Comparison of ENCODE assay signal across 16 cellular contexts in the genomic region with DNA sequence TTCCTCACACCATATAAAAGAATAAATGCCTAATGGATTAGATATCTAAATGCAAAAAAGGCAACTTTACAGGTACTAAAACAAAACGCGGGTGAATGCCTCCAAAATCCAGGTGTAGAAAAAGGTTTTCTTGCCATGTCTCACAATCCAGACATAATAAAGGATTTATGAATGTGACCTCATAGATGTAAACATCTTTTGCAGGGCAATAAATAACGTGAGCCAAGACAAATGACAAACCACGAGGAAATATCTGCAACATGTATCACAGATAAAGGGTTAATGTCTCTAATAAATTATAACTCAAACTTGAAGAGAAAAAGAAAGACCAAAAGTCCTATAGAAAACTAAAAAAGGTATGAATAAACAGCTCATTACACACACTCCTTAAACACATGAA.
DNase-seq lines count a peak whose midpoint lies in the region; ATAC-seq and TF ChIP-seq lines count a peak whose summit lies in the region.
"Had no signal": no experiment of that assay in that cellular context is flagged by ENCODE, and none has a peak within 500 bp of the region (broad histone marks: within the 10 kb centered on the region; RNA-seq: fewer than 3 reads in every experiment).

No MANE protein-coding gene starts in this region.

- H3K4me3 ChIP-seq in SK-N-SH (ENCODE audit: low read depth in 2 of 2, low read length in 1 of 2): no peak overlapping the region
- H3K4me3 ChIP-seq in smooth muscle cell: no peak overlapping the region
- H3K4me3 ChIP-seq: BLaER1, HAP-1 had no signal

- no peak for TF ChIP-seq CTCF in SK-N-SH (IDR thresholded peaks at IDR 0.05)
- no peak for TF ChIP-seq CTCF in WTC11 (IDR thresholded peaks at IDR 0.05)
- TF ChIP-seq CTCF in smooth muscle cell (IDR thresholded peaks at IDR 0.05; ENCODE audit: borderline replicate concordance, insufficient read depth, poor library complexity, severe bottlenecking): no peak

- ATAC-seq in SK-N-SH treated with all-trans-retinoic acid at 6 μM for 48 hours (no peak), WTC11 (no peak), HG03432 (IDR thresholded peaks at IDR 0.05; ENCODE audit: unreplicated experiment) (no peak)
- ATAC-seq: HepG2 had no signal

- H3F3A ChIP-seq in SK-N-SH (replicated peaks; ENCODE audit: insufficient read depth): peaks cover 6% of the 10 kb centered on the region
- no peaks in the 10 kb centered on the region for H3F3A ChIP-seq in smooth muscle cell (ENCODE audit: low read depth)

- H3K36me3 Mint-ChIP-seq in WTC11: no peaks in the 10 kb centered on the region; the same call in 1 of the 2 replicates
- peaks cover 25% of the 10 kb centered on the region for H3K36me3 Mint-ChIP-seq in dendritic cell treated with granulocyte-macrophage colony-stimulating factor and Interleukin-4, amounts not matched to agents 40 ng/mL and 50 ng/mL, for 4 days (ENCODE audit: low read depth)

- H3K36me3 ChIP-seq in SK-N-SH (replicated peaks in 1 of 2; ENCODE audit: control insufficient read depth in 1 of 2, insufficient read depth in 2 of 2, low read length in 1 of 2) (peaks cover 0 to 7% of the 10 kb centered on the region in 2 experiments), smooth muscle cell (ENCODE audit: low read depth) (no peaks in the 10 kb centered on the region)

- CTCF ChIA-PET in SK-N-SH (lab: Yijun Ruan, JAX): interaction anchor here (1.7 kb wide), 1 partner anchor 9 kb away, joined by 3 read pairs; no protein-coding TSS in a partner anchor
- CTCF ChIA-PET in HEK293T (lab: Yijun Ruan, JAX): no interaction called here
- CTCF ChIA-PET in WTC11 (lab: Charles Lee): no interaction called here

- H3K27ac Mint-ChIP-seq in WTC11: 0 out of 2 replicates have a peak overlapping the region, but pooled peaks have one; percentile 16
- peak overlapping the region; percentile 84 for H3K27ac Mint-ChIP-seq in dendritic cell treated with granulocyte-macrophage colony-stimulating factor and Interleukin-4, amounts not matched to agents 40 ng/mL and 50 ng/mL, for 4 days
- H3K27ac Mint-ChIP-seq: CD4-positive, alpha-beta memory T cell; HFFc6 had no signal

- no peaks in the 10 kb centered on the region for H3K27me3 Mint-ChIP-seq in WTC11 (ENCODE audit: low read depth)
- H3K27me3 Mint-ChIP-seq in dendritic cell treated with granulocyte-macrophage colony-stimulating factor and Interleukin-4, amounts not matched to agents 40 ng/mL and 50 ng/mL, for 4 days: no peaks in the 10 kb centered on the region
- H3K27me3 Mint-ChIP-seq: CD4-positive, alpha-beta memory T cell had no signal

- no peak overlapping the region for H3K4me3 Mint-ChIP-seq in WTC11
- no peak overlapping the region for H3K4me3 Mint-ChIP-seq in dendritic cell treated with granulocyte-macrophage colony-stimulating factor and Interleukin-4, amounts not matched to agents 40 ng/mL and 50 ng/mL, for 4 days
- H3K4me3 Mint-ChIP-seq: CD4-positive, alpha-beta memory T cell; HFFc6 had no signal

- no peaks in the 10 kb centered on the region for H3K79me2 ChIP-seq in SK-N-SH (ENCODE audit: insufficient read depth)
- H3K79me2 ChIP-seq in smooth muscle cell (ENCODE audit: low read depth): no peaks in the 10 kb centered on the region

- POLR2A ChIA-PET in SK-N-SH (lab: Yijun Ruan, JAX): no interaction called here
- POLR2A ChIA-PET in HEK293T (lab: Yijun Ruan, JAX): no interaction called here
- POLR2A ChIA-PET in WTC11 (lab: Charles Lee): no interaction called here

- WGBS in SK-N-SH (ENCODE audit: low lambda C conversion rate): 71% methylated on average over 4 of the region's 4 CpGs
- 76% methylated on average over 4 of the region's 4 CpGs for WGBS in smooth muscle cell (ENCODE audit: low lambda C conversion rate)

- TF ChIP-seq EP300 in SK-N-SH (IDR thresholded peaks at IDR 0.05; ENCODE audit: borderline replicate concordance in 1 of 2, low read depth in 1 of 2, low read length in 1 of 2): no peak

- intact Hi-C loops in dendritic cell treated with granulocyte-macrophage colony-stimulating factor and Interleukin-4, amounts not matched to agents 40 ng/mL and 50 ng/mL, for 4 days (cut with micrococcal nuclease): loop anchor here (10.0 kb wide), 1 partner anchor 145 kb away; no protein-coding TSS in a partner anchor

- H3K4me2 ChIP-seq in SK-N-SH (no peak overlapping the region), smooth muscle cell (no peak overlapping the region)
- H3K4me2 ChIP-seq: BLaER1 had no signal

- no peak overlapping the region for H3K9ac ChIP-seq in SK-N-SH
- no peak overlapping the region for H3K9ac ChIP-seq in smooth muscle cell (ENCODE audit: low read depth)
- H3K9ac ChIP-seq: BLaER1 had no signal

- peaks cover 4 to 6% of the 10 kb centered on the region in 2 experiments; a peak in 3 of 4 replicates for H3K4me1 ChIP-seq in SK-N-SH (ENCODE audit: control insufficient read depth in 1 of 2, insufficient read depth in 2 of 2, low read depth in 1 of 2, low read length in 1 of 2)
- H3K4me1 ChIP-seq in smooth muscle cell (ENCODE audit: low read depth): no peaks in the 10 kb centered on the region
- H3K4me1 ChIP-seq: BLaER1 had no signal

- H3K27me3 ChIP-seq in SK-N-SH (ENCODE audit: insufficient read depth) (no peaks in the 10 kb centered on the region), smooth muscle cell (ENCODE audit: low read depth) (no peaks in the 10 kb centered on the region)
- H3K27me3 ChIP-seq: BLaER1 had no signal

- no peak for DNase-seq in SK-N-SH
- no peak for DNase-seq in HEK293T (ENCODE audit: extremely low spot score)
- DNase-seq in WTC11 (ENCODE audit: low spot score): no peak
- DNase-seq in DMS53 (lab: John Stamatoyannopoulos, UW): no peak
- DNase-seq in smooth muscle cell (lab: John Stamatoyannopoulos, UW; ENCODE audit: unreplicated experiment): no peak
- DNase-seq: CD4-positive, alpha-beta memory T cell; DMS 273 treated with DMSO at 0.1 percent for 48 hours; HFFc6 had no signal

- H2AFZ ChIP-seq in SK-N-SH (ENCODE audit: low read depth) (no peak overlapping the region), smooth muscle cell (ENCODE audit: low read depth) (no peak overlapping the region)

- no peaks in the 10 kb centered on the region for H3K9me3 Mint-ChIP-seq in WTC11
- H3K9me3 Mint-ChIP-seq in dendritic cell treated with granulocyte-macrophage colony-stimulating factor and Interleukin-4, amounts not matched to agents 40 ng/mL and 50 ng/mL, for 4 days: no peaks in the 10 kb centered on the region
- H3K9me3 Mint-ChIP-seq: CD14-positive monocyte; CD4-positive, alpha-beta memory T cell; HFFc6 had no signal

- no peak for TF ChIP-seq RAD21 in SK-N-SH (IDR thresholded peaks at IDR 0.05; ENCODE audit: low read length)

- H3K4me1 Mint-ChIP-seq in WTC11: peaks cover 13% of the 10 kb centered on the region
- peaks cover 24% of the 10 kb centered on the region for H3K4me1 Mint-ChIP-seq in dendritic cell treated with granulocyte-macrophage colony-stimulating factor and Interleukin-4, amounts not matched to agents 40 ng/mL and 50 ng/mL, for 4 days (ENCODE audit: low read depth)

- no peaks in the 10 kb centered on the region for H3K9me2 ChIP-seq in SK-N-SH

- H4K20me1 ChIP-seq in SK-N-SH (ENCODE audit: insufficient read depth): no peaks in the 10 kb centered on the region
- H4K20me1 ChIP-seq in smooth muscle cell (ENCODE audit: low read depth): no peaks in the 10 kb centered on the region
- H4K20me1 ChIP-seq: BLaER1 had no signal

- H3K27ac ChIP-seq in SK-N-SH (ENCODE audit: low read depth in 2 of 2, low read length in 1 of 2): no peak overlapping the region
- no peak overlapping the region for H3K27ac ChIP-seq in smooth muscle cell (ENCODE audit: low read depth)
- H3K27ac ChIP-seq: 22Rv1, BLaER1 had no signal

- H3K9me3 ChIP-seq in SK-N-SH: no peaks in the 10 kb centered on the region
- H3K9me3 ChIP-seq in smooth muscle cell (replicated peaks; ENCODE audit: low read depth): no peaks in the 10 kb centered on the region
- H3K9me3 ChIP-seq: BLaER1, HAP-1 had no signal

TF ChIP-seq in SK-N-SH, 30 proteins besides CTCF, POLR2A, EP300 and RAD21 (continues in another document):
- TF ChIP-seq, protein P1, sequence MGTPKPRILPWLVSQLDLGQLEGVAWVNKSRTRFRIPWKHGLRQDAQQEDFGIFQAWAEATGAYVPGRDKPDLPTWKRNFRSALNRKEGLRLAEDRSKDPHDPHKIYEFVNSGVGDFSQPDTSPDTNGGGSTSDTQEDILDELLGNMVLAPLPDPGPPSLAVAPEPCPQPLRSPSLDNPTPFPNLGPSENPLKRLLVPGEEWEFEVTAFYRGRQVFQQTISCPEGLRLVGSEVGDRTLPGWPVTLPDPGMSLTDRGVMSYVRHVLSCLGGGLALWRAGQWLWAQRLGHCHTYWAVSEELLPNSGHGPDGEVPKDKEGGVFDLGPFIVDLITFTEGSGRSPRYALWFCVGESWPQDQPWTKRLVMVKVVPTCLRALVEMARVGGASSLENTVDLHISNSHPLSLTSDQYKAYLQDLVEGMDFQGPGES (IDR thresholded peaks at IDR 0.05; ENCODE audit: low read depth, low read length): no peak

TF ChIP-seq in HEK293T, 16 proteins besides CTCF, POLR2A, EP300 and RAD21 (continues in another document):
- no peak for TF ChIP-seq SUZ12 (IDR thresholded peaks at IDR 0.05)
- no peak for TF ChIP-seq NFRKB (IDR thresholded peaks at IDR 0.05)
- no peak for TF ChIP-seq L3MBTL2 (conservative IDR thresholded peaks at IDR 0.05)
- no peak for TF ChIP-seq ZNF384 (IDR thresholded peaks at IDR 0.05)
- TF ChIP-seq, protein P2, sequence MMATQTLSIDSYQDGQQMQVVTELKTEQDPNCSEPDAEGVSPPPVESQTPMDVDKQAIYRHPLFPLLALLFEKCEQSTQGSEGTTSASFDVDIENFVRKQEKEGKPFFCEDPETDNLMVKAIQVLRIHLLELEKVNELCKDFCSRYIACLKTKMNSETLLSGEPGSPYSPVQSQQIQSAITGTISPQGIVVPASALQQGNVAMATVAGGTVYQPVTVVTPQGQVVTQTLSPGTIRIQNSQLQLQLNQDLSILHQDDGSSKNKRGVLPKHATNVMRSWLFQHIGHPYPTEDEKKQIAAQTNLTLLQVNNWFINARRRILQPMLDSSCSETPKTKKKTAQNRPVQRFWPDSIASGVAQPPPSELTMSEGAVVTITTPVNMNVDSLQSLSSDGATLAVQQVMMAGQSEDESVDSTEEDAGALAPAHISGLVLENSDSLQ (IDR thresholded peaks at IDR 0.05): peak; percentile 52; the same call in 1 of the 2 replicates

TF ChIP-seq in WTC11, 78 proteins besides CTCF, POLR2A, EP300 and RAD21:
- no peak for TF ChIP-seq GABPB1 (CRISPR knock-in tag; IDR thresholded peaks at IDR 0.05)
- TF ChIP-seq, protein P3, sequence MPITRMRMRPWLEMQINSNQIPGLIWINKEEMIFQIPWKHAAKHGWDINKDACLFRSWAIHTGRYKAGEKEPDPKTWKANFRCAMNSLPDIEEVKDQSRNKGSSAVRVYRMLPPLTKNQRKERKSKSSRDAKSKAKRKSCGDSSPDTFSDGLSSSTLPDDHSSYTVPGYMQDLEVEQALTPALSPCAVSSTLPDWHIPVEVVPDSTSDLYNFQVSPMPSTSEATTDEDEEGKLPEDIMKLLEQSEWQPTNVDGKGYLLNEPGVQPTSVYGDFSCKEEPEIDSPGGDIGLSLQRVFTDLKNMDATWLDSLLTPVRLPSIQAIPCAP (CRISPR knock-in tag; IDR thresholded peaks at IDR 0.05): no peak
